Comparison of ENCODE assay signal across 17 cellular contexts in genomic region chr7:12961910-12962309, GRCh38.
DNase-seq lines count a peak whose midpoint lies in the region; ATAC-seq, FAIRE-seq and TF ChIP-seq lines count a peak whose summit lies in the region.
"Had no signal": no experiment of that assay in that cellular context is flagged by ENCODE, and none has a peak within 500 bp of the region (broad histone marks: within the 10 kb centered on the region; RNA-seq: fewer than 3 reads in every experiment).

No MANE protein-coding gene starts in this region.

- ATAC-seq in Right ventricle myocardium superior (ENCODE audit: poor library complexity), result peak; percentile 74
- ATAC-seq in right cardiac atrium, result no peak

- no peaks in the 10 kb centered on the region for H3K4me1 ChIP-seq in right cardiac atrium (ENCODE audit: control insufficient read depth, insufficient read depth, low read length)

- no peak for TF ChIP-seq CTCF in WERI-Rb-1 (IDR thresholded peaks at IDR 0.05; ENCODE audit: low read depth, low read length)

- no peaks in the 10 kb centered on the region for H3K9me3 ChIP-seq in right cardiac atrium (ENCODE audit: control insufficient read depth, low read length)
- no peaks in the 10 kb centered on the region for H3K9me3 ChIP-seq in WERI-Rb-1 (ENCODE audit: severe bottlenecking)

- DNase-seq in Right ventricle myocardium superior (no peak), right cardiac atrium (no peak), H54 (ENCODE audit: insufficient read length, low spot score) (no peak), WERI-Rb-1 (peak; percentile 38), retina (peak; percentile 61), NCI-H2107 (lab: John Stamatoyannopoulos, UW) (no peak), urothelium cell line (ENCODE audit: low spot score) (no peak)
- no peak for DNase-seq in stimulated activated CD4-positive, alpha-beta T cell treated with anti-CD3 and anti-CD28 coated beads, Interleukin-4, amount 100 ng/mL, for 4 hours
- DNase-seq: ACHN; Calu3; CD4-positive, CD25-positive, alpha-beta regulatory T cell; H9; NCI-H1092; NCI-H187; NCI-H510A treated with DMSO at 0.1 percent for 48 hours had no signal

- H3K27ac ChIP-seq in right cardiac atrium (ENCODE audit: low read length) (no peak overlapping the region), WERI-Rb-1 (no peak overlapping the region)
- H3K27ac ChIP-seq: KMS-11, RWPE1 had no signal

- intact Hi-C loops in Right ventricle myocardium superior (cut with DNase I), result no loop called here
- intact Hi-C loops in right cardiac atrium (cut with DNase I), result no loop called here

- H3K27me3 ChIP-seq in right cardiac atrium (ENCODE audit: control insufficient read depth, insufficient read depth) (no peaks in the 10 kb centered on the region), WERI-Rb-1 (ENCODE audit: insufficient read depth, low read depth, severe bottlenecking) (no peaks in the 10 kb centered on the region)

- H3K36me3 ChIP-seq in WERI-Rb-1, result no peaks in the 10 kb centered on the region

- no peak for TF ChIP-seq POLR2A in H54 (IDR thresholded peaks at IDR 0.05; ENCODE audit: low read depth, low read length)

- FAIRE-seq in H54 (lab: Jason Lieb, UNC), result peak; percentile 30
- FAIRE-seq in urothelium cell line (lab: Jason Lieb, UNC), result no peak

- H3K4me3 ChIP-seq in right cardiac atrium (ENCODE audit: low read length), result no peak overlapping the region
- no peak overlapping the region for H3K4me3 ChIP-seq in WERI-Rb-1 (ENCODE audit: low read depth, low read length)

- 53% methylated on average over 3 of the region's 3 CpGs for WGBS in right cardiac atrium

Comparison
In these comparisons a context has a peak if more than half of its experiments do, and no peak if none do; other contexts are left out.
1. DNase-seq: peak in WERI-Rb-1 (single experiment) and retina (single experiment); none in Right ventricle myocardium superior (single experiment), right cardiac atrium (0 of 3), H54 (single experiment), stimulated activated CD4-positive, alpha-beta T cell treated with anti-CD3 and anti-CD28 coated beads, Interleukin-4, amount 100 ng/mL, for 4 hours (0 of 2), NCI-H2107 (single experiment) and urothelium cell line (single experiment).